Comparison of ENCODE assay signal across 9 cellular contexts in the genomic region with DNA sequence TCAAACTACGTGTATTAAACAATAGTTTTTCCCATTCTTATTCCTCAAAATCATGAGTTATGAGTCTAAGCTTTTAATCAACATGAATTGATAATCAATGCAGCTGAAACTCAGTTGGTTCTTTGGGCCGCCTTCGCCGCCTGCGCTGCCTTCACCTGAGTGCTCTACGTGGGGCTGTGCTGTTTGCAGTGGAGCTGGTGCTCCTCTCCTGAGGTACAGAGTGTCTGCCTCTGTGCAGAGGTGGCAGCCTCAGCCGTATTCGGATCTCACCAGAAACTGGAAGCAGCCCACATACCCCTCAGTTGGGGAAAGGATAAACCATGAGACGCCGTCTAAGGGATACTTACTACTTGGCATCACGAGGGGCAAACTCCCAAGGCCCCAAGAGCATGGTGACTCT. TPM values are rescaled to one million over a fixed set of nuclear protein-coding genes. Genes with fewer than 3 reads are reported as not detected.
"Had no signal": no experiment of that assay in that cellular context is flagged by ENCODE, and none has a peak within 500 bp of the region (broad histone marks: within the 10 kb centered on the region; RNA-seq: fewer than 3 reads in every experiment).

No MANE protein-coding gene starts in this region.

- FAIRE-seq: H1, H54, HTR-8/SVneo had no signal

- H3K4me2 ChIP-seq: GM23338 had no signal

- ATAC-seq: GM23338 had no signal

- H3K4me3 ChIP-seq: GM23338 had no signal

- H2AFZ ChIP-seq: GM23338 had no signal

- DNase-seq: H9, HCEC 1CT, HFFc6, IMR-90, KG1 had no signal

RNA-seq across cellular contexts. Expression of a gene that starts 45.5 kb away (rescaled TPM):
- total RNA-seq: H9, HFFc6, IMR-90 had no signal
- polyA plus RNA-seq: H1, IMR-90 had no signal
